In genomic region chr12:99390707-99391106, GRCh38 we compare ENCODE assay signal across 9 cellular contexts.
DNase-seq lines count a peak whose midpoint lies in the region; ATAC-seq and TF ChIP-seq lines count a peak whose summit lies in the region.
"Had no signal": no experiment of that assay in that cellular context is flagged by ENCODE, and none has a peak within 500 bp of the region (broad histone marks: within the 10 kb centered on the region; RNA-seq: fewer than 3 reads in every experiment).

No MANE protein-coding gene starts in this region.

- H3K27ac Mint-ChIP-seq in neural crest cell (ENCODE audit: unreplicated experiment) = no peak overlapping the region
- no peak overlapping the region for H3K27ac Mint-ChIP-seq in stimulated activated effector memory CD8-positive, alpha-beta T cell treated with anti-CD3 and anti-CD28 coated beads, Interleukin-12 subunit alpha, Interleukin-12 subunit beta, amount 100 ng/mL, for 72 hours

- H3K27me3 ChIP-seq in ascending aorta = no peaks in the 10 kb centered on the region

- H3K27me3 Mint-ChIP-seq in neural crest cell (ENCODE audit: low read depth) = no peaks in the 10 kb centered on the region

- no peak for ATAC-seq in HG03159 (IDR thresholded peaks at IDR 0.05; ENCODE audit: unreplicated experiment)
- ATAC-seq in stimulated activated effector memory CD8-positive, alpha-beta T cell treated with anti-CD3 and anti-CD28 coated beads, Interleukin-12 subunit alpha, Interleukin-12 subunit beta, amount 100 ng/mL, for 72 hours = no peak

- TF ChIP-seq CTCF in ascending aorta (IDR thresholded peaks at IDR 0.05) = peak in 2 of 3 experiments; percentile 12 to 25
- TF ChIP-seq CTCF in neural crest cell (conservative IDR thresholded peaks at IDR 0.05) = peak; percentile 46

- DNase-seq in ELR (ENCODE audit: low read depth) = peak; percentile 47
- DNase-seq in HK-2 (ENCODE audit: unreplicated experiment) = peak; percentile 34
- DNase-seq in ascending aorta (ENCODE audit: low spot score in 2 of 2) = no peak
- peak; percentile 10 for DNase-seq in neural crest cell (ENCODE audit: low read depth, low spot score)
- no peak for DNase-seq in midbrain (lab: John Stamatoyannopoulos, UW)
- DNase-seq in GDM1 (lab: John Stamatoyannopoulos, UW) = no peak
- DNase-seq in stimulated activated effector memory CD8-positive, alpha-beta T cell treated with anti-CD3 and anti-CD28 coated beads, Interleukin-12 subunit alpha, Interleukin-12 subunit beta, amount 100 ng/mL, for 72 hours (ENCODE audit: low spot score in 2 of 2) = no peak

- H3K4me1 Mint-ChIP-seq in neural crest cell = peaks cover 10% of the 10 kb centered on the region
- no peaks in the 10 kb centered on the region for H3K4me1 Mint-ChIP-seq in stimulated activated effector memory CD8-positive, alpha-beta T cell treated with anti-CD3 and anti-CD28 coated beads, Interleukin-12 subunit alpha, Interleukin-12 subunit beta, amount 100 ng/mL, for 72 hours

- H3K9me3 Mint-ChIP-seq in neural crest cell = no peaks in the 10 kb centered on the region
- H3K9me3 Mint-ChIP-seq in stimulated activated effector memory CD8-positive, alpha-beta T cell treated with anti-CD3 and anti-CD28 coated beads, Interleukin-12 subunit alpha, Interleukin-12 subunit beta, amount 100 ng/mL, for 72 hours = peaks cover 11% of the 10 kb centered on the region

- H3K27ac ChIP-seq in ascending aorta = no peak overlapping the region
- H3K27ac ChIP-seq: HL-60 had no signal

- peaks cover 0 to 10% of the 10 kb centered on the region in 2 donors for H3K4me1 ChIP-seq in ascending aorta

- no peak overlapping the region for H3K4me3 ChIP-seq in ascending aorta

- H3K36me3 ChIP-seq in ascending aorta = no peaks in the 10 kb centered on the region

- no peak overlapping the region for H3K4me3 Mint-ChIP-seq in neural crest cell
- no peak overlapping the region for H3K4me3 Mint-ChIP-seq in stimulated activated effector memory CD8-positive, alpha-beta T cell treated with anti-CD3 and anti-CD28 coated beads, Interleukin-12 subunit alpha, Interleukin-12 subunit beta, amount 100 ng/mL, for 72 hours

- H3K36me3 Mint-ChIP-seq in neural crest cell (ENCODE audit: low read depth) = no peaks in the 10 kb centered on the region
- H3K36me3 Mint-ChIP-seq in stimulated activated effector memory CD8-positive, alpha-beta T cell treated with anti-CD3 and anti-CD28 coated beads, Interleukin-12 subunit alpha, Interleukin-12 subunit beta, amount 100 ng/mL, for 72 hours = no peaks in the 10 kb centered on the region

- intact Hi-C loops in ascending aorta (cut with DNase I) = no loop called here

- H3K9me3 ChIP-seq in ascending aorta = no peaks in the 10 kb centered on the region

Comparison
In these comparisons a context has a peak if more than half of its experiments do, and no peak if none do; other contexts are left out.
1. DNase-seq: peak in ELR (single experiment), HK-2 (single experiment) and neural crest cell (single experiment); none in ascending aorta (0 of 2), midbrain (single experiment), GDM1 (single experiment) and stimulated activated effector memory CD8-positive, alpha-beta T cell treated with anti-CD3 and anti-CD28 coated beads, Interleukin-12 subunit alpha, Interleukin-12 subunit beta, amount 100 ng/mL, for 72 hours (0 of 2).